In the genomic region with DNA sequence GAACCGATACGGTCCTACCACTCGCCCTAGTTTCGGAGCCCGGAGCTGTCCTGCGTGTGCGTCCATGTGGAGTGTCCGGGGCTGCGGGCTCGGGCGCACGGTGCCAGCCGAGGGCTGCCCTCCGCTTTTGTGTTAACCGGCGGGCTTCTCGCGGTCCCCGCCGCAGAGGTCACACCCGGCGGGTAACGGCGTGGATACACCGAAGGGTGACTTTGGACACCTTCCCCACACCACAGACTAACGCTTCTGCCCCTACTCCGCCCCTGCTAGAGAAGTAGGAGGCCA, we compare ENCODE assay signal across 8 cellular contexts. TPM values are rescaled to one million over a fixed set of nuclear protein-coding genes. Genes with fewer than 3 reads are reported as not detected.
A peak's percentile ranks its signal among the peaks of the same experiment; 100 is the strongest.
DNase-seq lines count a peak whose midpoint lies in the region; ATAC-seq, FAIRE-seq and TF ChIP-seq lines count a peak whose summit lies in the region.

No MANE protein-coding gene starts in this region.

- no peaks in the 10 kb centered on the region for H3K36me3 ChIP-seq in K562 (ENCODE audit: control insufficient read depth, insufficient read depth, low read length)
- no peaks in the 10 kb centered on the region for H3K36me3 ChIP-seq in right lobe of liver
- no peaks in the 10 kb centered on the region for H3K36me3 ChIP-seq in tibial nerve

- H3K36me3 Mint-ChIP-seq in activated T-cell treated with anti-CD3 and anti-CD28 coated beads, Interleukin-2, amount 50 U/mL, for 72 hours (ENCODE audit: insufficient read depth in 2 of 2): peaks cover 17 to 24% of the 10 kb centered on the region in 2 donors

- H3K9me3 Mint-ChIP-seq in activated T-cell treated with anti-CD3 and anti-CD28 coated beads, Interleukin-2, amount 50 U/mL, for 72 hours: no peaks in the 10 kb centered on the region

- peaks cover 38% of the 10 kb centered on the region for H4K20me1 ChIP-seq in K562 (replicated peaks; ENCODE audit: control insufficient read depth, insufficient read depth, low read length)

- ATAC-seq in activated T-cell treated with anti-CD3 and anti-CD28 coated beads, Interleukin-2, amount 50 U/mL, for 72 hours (replicated peaks in 1 of 2): peak; percentile 1 to 5
- ATAC-seq in HG03432 (IDR thresholded peaks at IDR 0.05; ENCODE audit: unreplicated experiment): peak; percentile 7
- no peak; the same call in 2 of the 3 replicates for ATAC-seq in K562
- no peak for ATAC-seq in right lobe of liver

- peak overlapping the region; percentile 86 for H3K27ac Mint-ChIP-seq in activated T-cell treated with anti-CD3 and anti-CD28 coated beads, Interleukin-2, amount 50 U/mL, for 72 hours

- TF ChIP-seq POLR2A in K562 (conservative IDR thresholded peaks at IDR 0.05) (no peak), right lobe of liver (IDR thresholded peaks at IDR 0.05) (peak; percentile 62), tibial nerve (IDR thresholded peaks at IDR 0.05) (no peak)

- no peak for FAIRE-seq in K562 (lab: Jason Lieb, UNC)
- no peak for FAIRE-seq in D721Med (lab: Jason Lieb, UNC)

- peaks cover 58% of the 10 kb centered on the region for H3K27me3 Mint-ChIP-seq in activated T-cell treated with anti-CD3 and anti-CD28 coated beads, Interleukin-2, amount 50 U/mL, for 72 hours (ENCODE audit: low read depth)

- H3K4me1 ChIP-seq in K562 (replicated peaks in 1 of 2; ENCODE audit: control insufficient read depth in 2 of 2, insufficient read depth in 2 of 2, low read length in 2 of 2) (peaks cover 33 to 35% of the 10 kb centered on the region in 2 experiments), right lobe of liver (peaks cover 0 to 21% (median 4%) of the 10 kb centered on the region in 4 donors), tibial nerve (peaks cover 0 to 56% (median 25%) of the 10 kb centered on the region in 4 donors)

- H3K4me3 ChIP-seq in K562 (peak overlapping the region; percentile 78), right lobe of liver (peak overlapping the region; percentile 50 to 56 (median 54)), tibial nerve (peak overlapping the region; percentile 58 to 89 (median 74))

- CTCF ChIA-PET in K562 (lab: Yijun Ruan, JAX; ENCODE audit: low intra/inter-chr PET ratio): no interaction called here

- TF ChIP-seq CTCF in K562 (IDR thresholded peaks at IDR 0.05 in 2 of 3, conservative IDR thresholded peaks at IDR 0.05 in 1 of 3; ENCODE audit: insufficient read depth in 2 of 3, low read depth in 1 of 3, low read length in 3 of 3) (no peak), right lobe of liver (IDR thresholded peaks at IDR 0.05) (no peak), tibial nerve (IDR thresholded peaks at IDR 0.05) (no peak), D721Med (IDR thresholded peaks at IDR 0.05; ENCODE audit: insufficient read depth, missing control alignments) (no peak)

- in situ Hi-C loops in K562 (cut with MboI): no loop called here

- peaks cover 51% of the 10 kb centered on the region for H3K4me1 Mint-ChIP-seq in activated T-cell treated with anti-CD3 and anti-CD28 coated beads, Interleukin-2, amount 50 U/mL, for 72 hours (ENCODE audit: low read depth)

- POLR2A ChIA-PET in K562 (lab: Yijun Ruan, JAX): interaction anchor here (0.6 to 5.3 kb wide), 57 partner anchors 8 to 938 kb away, joined by 3 to 90 read pairs (median 5); a partner anchor contains a TSS

- peak overlapping the region; percentile 96 for H3K9ac ChIP-seq in K562 (ENCODE audit: insufficient read depth in 1 of 2, low read depth in 2 of 2, low read length in 2 of 2)

- H2AFZ ChIP-seq in K562 (ENCODE audit: low read depth, low read length): peak overlapping the region; percentile 87

- peak overlapping the region; percentile 95 to 98 for H3K4me3 Mint-ChIP-seq in activated T-cell treated with anti-CD3 and anti-CD28 coated beads, Interleukin-2, amount 50 U/mL, for 72 hours

- 1% methylated on average over 27 of the region's 27 CpGs for WGBS in K562 (ENCODE audit: insufficient coverage, low coverage, missing lambda C conversion rate)
- WGBS in right lobe of liver (ENCODE audit: insufficient coverage, low coverage, low lambda C conversion rate, missing lambda C conversion rate): 0% methylated on average over 8 of the region's 27 CpGs
- 0 to 1% methylated on average over 20 to 27 of the region's 27 CpGs for WGBS in tibial nerve, 2 donors

- DNase-seq in activated T-cell treated with anti-CD3 and anti-CD28 coated beads, Interleukin-2, amount 50 U/mL, for 72 hours: peak in 1 of 2 donors; percentile 51
- DNase-seq in activated T-cell treated with anti-CD3 and anti-CD28 coated beads, Interleukin-2, amount 50 U/mL, for 1 hour: no peak
- no peak for DNase-seq in K562 (ENCODE audit: extremely low read depth in 1 of 4, low spot score in 3 of 4)
- DNase-seq in right lobe of liver: no peak
- DNase-seq in tibial nerve (ENCODE audit: low spot score in 2 of 2): no peak
- DNase-seq in D721Med (ENCODE audit: insufficient read length, low spot score): no peak
- DNase-seq in activated effector memory CD4-positive, alpha-beta T cell treated with anti-CD3 and anti-CD28 coated beads, Interleukin-2, amount 50 U/mL, for 16 hours: no peak

- H3K27ac ChIP-seq in K562 (ENCODE audit: extremely low read depth, low read depth, low read length) (peak overlapping the region; percentile 63), right lobe of liver (peak overlapping the region; percentile 95 to 99 (median 99)), tibial nerve (peak overlapping the region; percentile 85 to 100 (median 96))

- no peak for TF ChIP-seq RAD21 in K562 (CRISPR knock-in tag; conservative IDR thresholded peaks at IDR 0.05 in 1 of 2, IDR thresholded peaks at IDR 0.05 in 1 of 2)

- TSS peak; percentile 80 for BruUV-seq in K562 (replicated peaks; lab: Mats Ljungman, UMichigan)

- H3K27me3 ChIP-seq in K562 (ENCODE audit: control insufficient read depth in 2 of 2, insufficient read depth in 2 of 2, low read length in 2 of 2) (peaks cover 38 to 39% of the 10 kb centered on the region in 2 experiments), right lobe of liver (no peaks in the 10 kb centered on the region), tibial nerve (peaks cover 0 to 5% of the 10 kb centered on the region in 2 donors)

- H3K9me3 ChIP-seq in K562 (replicated peaks; ENCODE audit: control insufficient read depth, insufficient read depth, low read depth, low read length) (no peaks in the 10 kb centered on the region), right lobe of liver (no peaks in the 10 kb centered on the region), tibial nerve (no peaks in the 10 kb centered on the region)

- intact Hi-C loops in K562 (cut with micrococcal nuclease): loop anchor here (2.0 to 5.0 kb wide), 2 partner anchors 49 to 444 kb away; a partner anchor contains a TSS
- intact Hi-C loops in right lobe of liver (cut with DNase I): no loop called here

- peaks cover 40% of the 10 kb centered on the region for H3K79me2 ChIP-seq in K562 (ENCODE audit: control insufficient read depth, insufficient read depth, low read length)

- no peak for TF ChIP-seq EP300 in K562 (IDR thresholded peaks at IDR 0.05; ENCODE audit: low read length)
- TF ChIP-seq EP300 in tibial nerve (IDR thresholded peaks at IDR 0.05): no peak

- peak overlapping the region; percentile 88 for H3K4me2 ChIP-seq in K562 (ENCODE audit: insufficient read depth, low read length)

- H3K9me1 ChIP-seq in K562 (ENCODE audit: control insufficient read depth, insufficient read depth, low read length): peaks cover 11% of the 10 kb centered on the region

TF ChIP-seq in K562, 482 proteins besides CTCF, POLR2A, EP300 and RAD21 (continues in another document):
- TF ChIP-seq E2F3 (CRISPR knock-in tag; IDR thresholded peaks at IDR 0.05) (no peak), LCOR (CRISPR knock-in tag; IDR thresholded peaks at IDR 0.05) (no peak), FIP1L1 (IDR thresholded peaks at IDR 0.05; ENCODE audit: low read depth, low read length, poor library complexity, severe bottlenecking) (no peak)
- TF ChIP-seq, protein P1, sequence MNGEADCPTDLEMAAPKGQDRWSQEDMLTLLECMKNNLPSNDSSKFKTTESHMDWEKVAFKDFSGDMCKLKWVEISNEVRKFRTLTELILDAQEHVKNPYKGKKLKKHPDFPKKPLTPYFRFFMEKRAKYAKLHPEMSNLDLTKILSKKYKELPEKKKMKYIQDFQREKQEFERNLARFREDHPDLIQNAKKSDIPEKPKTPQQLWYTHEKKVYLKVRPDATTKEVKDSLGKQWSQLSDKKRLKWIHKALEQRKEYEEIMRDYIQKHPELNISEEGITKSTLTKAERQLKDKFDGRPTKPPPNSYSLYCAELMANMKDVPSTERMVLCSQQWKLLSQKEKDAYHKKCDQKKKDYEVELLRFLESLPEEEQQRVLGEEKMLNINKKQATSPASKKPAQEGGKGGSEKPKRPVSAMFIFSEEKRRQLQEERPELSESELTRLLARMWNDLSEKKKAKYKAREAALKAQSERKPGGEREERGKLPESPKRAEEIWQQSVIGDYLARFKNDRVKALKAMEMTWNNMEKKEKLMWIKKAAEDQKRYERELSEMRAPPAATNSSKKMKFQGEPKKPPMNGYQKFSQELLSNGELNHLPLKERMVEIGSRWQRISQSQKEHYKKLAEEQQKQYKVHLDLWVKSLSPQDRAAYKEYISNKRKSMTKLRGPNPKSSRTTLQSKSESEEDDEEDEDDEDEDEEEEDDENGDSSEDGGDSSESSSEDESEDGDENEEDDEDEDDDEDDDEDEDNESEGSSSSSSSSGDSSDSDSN (IDR thresholded peaks at IDR 0.05; ENCODE audit: borderline replicate concordance in 1 of 2, low read depth in 2 of 2, low read length in 2 of 2): no peak

RNA-seq across cellular contexts. Expression of a gene that starts 0.7 kb away (rescaled TPM):
- 100 to 1,000 TPM in 1 of 2 donors, 10 to 100 TPM in 1; 96.3 to 107 TPM for total RNA-seq in activated T-cell treated with anti-CD3 and anti-CD28 coated beads, Interleukin-2, amount 50 U/mL, for 72 hours
- 31.4 and 31.5 TPM in 2 replicates for total RNA-seq in K562 (2011; cell fraction: chromatin; rRNA removed; ENCODE audit: low replicate concordance)
- total RNA-seq in K562 (2011; cell fraction: nucleolus; rRNA removed): 21.5 and 24.3 TPM in 2 replicates
- 32.1 and 39.3 TPM in 2 replicates for total RNA-seq in K562 (2011; cell fraction: nucleoplasm; rRNA removed)
- 17.2 and 19.8 TPM in 2 replicates for total RNA-seq in K562 (2014; rRNA removed)
- 25.9 and 32.7 TPM in 2 replicates for total RNA-seq in K562 (2014; rRNA removed; fragmentation: Illumina TruSeq; extraction: Trizol)
- total RNA-seq in K562 (2015; rRNA removed; fragmentation: Illumina TruSeq; extraction: Trizol): 2.9 and 3.5 TPM in 2 replicates
- total RNA-seq in K562 (2021): 21.8 and 27.6 TPM in 2 replicates
- polyA plus RNA-seq in K562 (2011; rRNA removed): 12.0 and 13.2 TPM in 2 replicates
- polyA plus RNA-seq in K562 (2011; cell fraction: cytosol; rRNA removed): 5.6 and 9.8 TPM in 2 replicates
- polyA plus RNA-seq in K562 (2011; cell fraction: nucleus; rRNA removed): 15.2 and 16.0 TPM in 2 replicates
- 10.8 and 39.2 TPM in 2 replicates for polyA plus RNA-seq in K562 (2012)
- 27.6 and 32.0 TPM in 2 replicates for polyA plus RNA-seq in K562 (2014; fragmentation: Illumina TruSeq; extraction: Trizol)
- 1 to 10 TPM; 6.1 to 6.8 TPM for polyA plus RNA-seq in K562 (2014; fragmentation: Nextera tagmentation; extraction: Ambion mirVana)
- 26.2 and 28.2 TPM in 2 replicates for polyA plus RNA-seq in K562 (2014; rRNA removed)
- polyA minus RNA-seq in K562 (2011; rRNA and poly(A)+ RNA removed): 12.2 and 14.3 TPM in 2 replicates
- 4.9 and 7.1 TPM in 2 replicates for polyA minus RNA-seq in K562 (2011; cell fraction: cytosol; rRNA and poly(A)+ RNA removed)
- 14.4 and 22.3 TPM in 2 replicates for polyA minus RNA-seq in K562 (2011; cell fraction: nucleus; rRNA and poly(A)+ RNA removed)
- 10 to 100 TPM in 5 of 6 experiments, 1 to 10 TPM in 1; 3.7 to 77.2 (median 15.1) TPM for total RNA-seq in right lobe of liver
- 10 to 100 TPM; 12.3 to 19.2 (median 13.7) TPM for total RNA-seq in tibial nerve

Comparison
In these comparisons a context has a peak if more than half of its experiments do, and no peak if none do; other contexts are left out.
1. ATAC-seq: peak in activated T-cell treated with anti-CD3 and anti-CD28 coated beads, Interleukin-2, amount 50 U/mL, for 72 hours (2 of 2) and HG03432 (single experiment); none in K562 (single experiment) and right lobe of liver (0 of 4).
2. Peak in every context shown above with its lines, with median percentiles within 50 percentile points of each other: H3K27ac ChIP-seq and H3K4me3 ChIP-seq.